Comparison of ENCODE assay signal across 25 cellular contexts in the genomic region with DNA sequence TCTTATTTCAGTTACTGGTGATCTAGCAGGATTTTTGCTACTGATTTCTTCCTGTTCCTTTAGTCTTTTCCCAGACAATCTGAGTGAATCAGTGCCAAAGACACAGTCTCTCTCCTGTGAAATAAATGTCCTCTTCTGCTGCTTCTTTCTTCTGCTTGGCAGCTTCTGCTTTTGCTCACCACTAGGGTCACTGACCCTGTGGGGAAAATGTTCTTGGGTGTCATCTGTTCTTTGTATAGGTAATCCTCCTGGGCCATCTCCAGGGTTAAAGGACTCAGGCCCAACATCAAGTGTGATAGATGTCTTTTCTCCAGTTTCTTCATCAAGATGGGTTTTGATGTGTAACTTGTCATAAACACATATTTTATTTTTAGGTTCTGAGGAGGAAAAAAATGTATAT. TPM values are rescaled to one million over a fixed set of nuclear protein-coding genes. Genes with fewer than 3 reads are reported as not detected.
"Had no signal": no experiment of that assay in that cellular context is flagged by ENCODE, and none has a peak within 500 bp of the region (broad histone marks: within the 10 kb centered on the region; RNA-seq: fewer than 3 reads in every experiment).

No MANE protein-coding gene starts in this region.

- H3K4me3 ChIP-seq: esophagus squamous epithelium, left lung, sigmoid colon, spleen, upper lobe of left lung had no signal

- DNase-seq: activated CD4-positive, alpha-beta T cell treated with anti-CD3 and anti-CD28 coated beads, Interleukin-2, amount 50 U/mL, for 4 hours; activated effector memory CD4-positive, alpha-beta T cell treated with Interleukin-2 at 50 U/mL for 16 hours; activated naive CD8-positive, alpha-beta T cell treated with anti-CD3 and anti-CD28 coated beads for 36 hours; activated T-cell treated with anti-CD3 and anti-CD28 coated beads for 4 hours; anterior cingulate cortex; brain microvascular endothelial cell; cortex of kidney; effector CD4-positive, alpha-beta T cell; esophagus squamous epithelium; foreskin keratinocyte; glutamatergic neuron; hypothalamus; kidney; left lung; mammary epithelial cell; naive thymus-derived CD8-positive, alpha-beta T cell; sigmoid colon; spleen; stimulated activated naive CD8-positive, alpha-beta T cell treated with anti-CD3 and anti-CD28 coated beads, Interleukin-15, amount 100 ng/mL, for 72 hours; T-helper 2 cell; upper lobe of left lung had no signal

- H3K27me3 Mint-ChIP-seq: activated naive CD8-positive, alpha-beta T cell treated with anti-CD3 and anti-CD28 coated beads for 36 hours; central memory CD8-positive, alpha-beta T cell; naive thymus-derived CD8-positive, alpha-beta T cell; stimulated activated naive CD8-positive, alpha-beta T cell treated with anti-CD3 and anti-CD28 coated beads, Interleukin-15, amount 100 ng/mL, for 72 hours had no signal

- H3K9me3 ChIP-seq: esophagus squamous epithelium, left lung, neutrophil, sigmoid colon, spleen, upper lobe of left lung had no signal

- H3K9me3 Mint-ChIP-seq: activated naive CD8-positive, alpha-beta T cell treated with anti-CD3 and anti-CD28 coated beads for 36 hours; central memory CD8-positive, alpha-beta T cell; naive thymus-derived CD8-positive, alpha-beta T cell; stimulated activated naive CD8-positive, alpha-beta T cell treated with anti-CD3 and anti-CD28 coated beads, Interleukin-15, amount 100 ng/mL, for 72 hours had no signal

- H3K27me3 ChIP-seq: brain microvascular endothelial cell, esophagus squamous epithelium, foreskin keratinocyte, left lung, neutrophil, sigmoid colon, spleen, upper lobe of left lung had no signal

- H3K4me3 Mint-ChIP-seq: activated naive CD8-positive, alpha-beta T cell treated with anti-CD3 and anti-CD28 coated beads for 36 hours; central memory CD8-positive, alpha-beta T cell; naive thymus-derived CD8-positive, alpha-beta T cell had no signal

- H3K27ac ChIP-seq: brain microvascular endothelial cell, esophagus squamous epithelium, foreskin keratinocyte, left lung, neutrophil, parathyroid adenoma, sigmoid colon, spleen, upper lobe of left lung had no signal

- ATAC-seq: activated CD4-positive, CD25-positive, alpha-beta regulatory T cell treated with anti-CD3 and anti-CD28 coated beads, Interleukin-2, amount 50 U/mL, for 24 hours; foreskin keratinocyte; left lung; naive thymus-derived CD8-positive, alpha-beta T cell; stimulated activated naive CD8-positive, alpha-beta T cell treated with anti-CD3 and anti-CD28 coated beads, Interleukin-15, amount 100 ng/mL, for 72 hours had no signal

- H3K27ac Mint-ChIP-seq: activated naive CD8-positive, alpha-beta T cell treated with anti-CD3 and anti-CD28 coated beads for 36 hours had no signal

- H3K9ac ChIP-seq: parathyroid adenoma had no signal

- H3K4me1 ChIP-seq: foreskin keratinocyte, parathyroid adenoma had no signal

RNA-seq across cellular contexts. Expression of a gene that starts 42.7 kb away (rescaled TPM):
- polyA plus RNA-seq: naive thymus-derived CD8-positive, alpha-beta T cell had no signal
